Comparison of ENCODE assay signal across 3 cellular contexts in the genomic region with DNA sequence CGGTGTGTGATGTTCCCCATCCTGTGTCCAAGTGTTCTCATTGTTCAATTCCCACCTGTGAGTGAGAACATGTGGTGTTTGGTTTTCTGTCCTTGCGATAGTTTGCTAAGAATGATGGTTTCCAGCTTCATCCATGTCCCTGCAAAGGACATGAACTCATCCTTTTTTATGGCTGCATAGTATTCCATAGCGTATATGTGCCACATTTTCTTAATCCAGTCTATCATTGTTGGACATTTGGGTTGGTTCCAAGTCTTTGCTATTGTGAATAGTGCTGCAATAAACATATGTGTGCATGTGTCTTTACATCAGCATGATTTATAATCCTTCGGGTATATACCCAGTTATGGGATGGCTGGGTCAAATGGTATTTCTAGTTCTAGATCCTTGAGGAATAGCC.
TF ChIP-seq lines count a peak whose summit lies in the region.

No MANE protein-coding gene starts in this region.

TF ChIP-seq in HEK293, 187 proteins besides CTCF, POLR2A, EP300 and RAD21:
- TF ChIP-seq, protein P1, sequence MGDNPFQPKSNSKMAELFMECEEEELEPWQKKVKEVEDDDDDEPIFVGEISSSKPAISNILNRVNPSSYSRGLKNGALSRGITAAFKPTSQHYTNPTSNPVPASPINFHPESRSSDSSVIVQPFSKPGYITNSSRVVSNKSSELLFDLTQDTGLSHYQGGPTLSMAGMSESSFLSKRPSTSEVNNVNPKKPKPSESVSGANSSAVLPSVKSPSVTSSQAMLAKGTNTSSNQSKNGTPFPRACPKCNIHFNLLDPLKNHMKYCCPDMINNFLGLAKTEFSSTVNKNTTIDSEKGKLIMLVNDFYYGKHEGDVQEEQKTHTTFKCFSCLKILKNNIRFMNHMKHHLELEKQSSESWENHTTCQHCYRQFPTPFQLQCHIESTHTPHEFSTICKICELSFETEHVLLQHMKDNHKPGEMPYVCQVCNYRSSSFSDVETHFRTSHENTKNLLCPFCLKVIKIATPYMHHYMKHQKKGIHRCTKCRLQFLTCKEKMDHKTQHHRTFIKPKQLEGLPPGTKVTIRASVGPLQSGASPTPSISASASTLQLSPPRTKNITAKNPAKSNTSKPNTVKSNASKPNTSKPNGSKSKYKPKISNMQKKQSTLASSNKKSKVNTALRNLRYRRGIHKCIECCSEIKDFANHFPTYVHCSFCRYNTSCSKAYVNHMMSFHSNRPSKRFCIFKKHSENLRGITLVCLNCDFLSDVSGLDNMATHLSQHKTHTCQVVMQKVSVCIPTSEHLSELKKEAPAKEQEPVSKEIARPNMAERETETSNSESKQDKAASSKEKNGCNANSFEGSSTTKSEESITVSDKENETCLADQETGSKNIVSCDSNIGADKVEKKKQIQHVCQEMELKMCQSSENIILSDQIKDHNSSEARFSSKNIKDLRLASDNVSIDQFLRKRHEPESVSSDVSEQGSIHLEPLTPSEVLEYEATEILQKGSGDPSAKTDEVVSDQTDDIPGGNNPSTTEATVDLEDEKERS (tag by site-specific recombination; IDR thresholded peaks at IDR 0.05) = 0 out of 2 replicates have a peak, but pooled peaks have one; percentile 16
- TF ChIP-seq ZNF146 (tag by site-specific recombination; IDR thresholded peaks at IDR 0.05) = peak; percentile 95

TF ChIP-seq in SK-N-SH treated with all-trans-retinoic acid at 6 μM for 48 hours, 23 proteins besides CTCF, POLR2A, EP300 and RAD21:
- TF ChIP-seq ZNF8 (CRISPR knock-in tag; IDR thresholded peaks at IDR 0.05) = peak; percentile 85
TF ChIP-seq in SK-N-SH treated with all-trans-retinoic acid at 6 μM for 48 hours: peak in this region for 1; not testable (repeated sequence) for 22.

TF ChIP-seq in K562, 482 proteins besides CTCF, POLR2A, EP300 and RAD21:
- TF ChIP-seq BCOR (IDR thresholded peaks at IDR 0.05) = peak; percentile 50
